1 cellular context compared by ENCODE assay signal in the genomic region with DNA sequence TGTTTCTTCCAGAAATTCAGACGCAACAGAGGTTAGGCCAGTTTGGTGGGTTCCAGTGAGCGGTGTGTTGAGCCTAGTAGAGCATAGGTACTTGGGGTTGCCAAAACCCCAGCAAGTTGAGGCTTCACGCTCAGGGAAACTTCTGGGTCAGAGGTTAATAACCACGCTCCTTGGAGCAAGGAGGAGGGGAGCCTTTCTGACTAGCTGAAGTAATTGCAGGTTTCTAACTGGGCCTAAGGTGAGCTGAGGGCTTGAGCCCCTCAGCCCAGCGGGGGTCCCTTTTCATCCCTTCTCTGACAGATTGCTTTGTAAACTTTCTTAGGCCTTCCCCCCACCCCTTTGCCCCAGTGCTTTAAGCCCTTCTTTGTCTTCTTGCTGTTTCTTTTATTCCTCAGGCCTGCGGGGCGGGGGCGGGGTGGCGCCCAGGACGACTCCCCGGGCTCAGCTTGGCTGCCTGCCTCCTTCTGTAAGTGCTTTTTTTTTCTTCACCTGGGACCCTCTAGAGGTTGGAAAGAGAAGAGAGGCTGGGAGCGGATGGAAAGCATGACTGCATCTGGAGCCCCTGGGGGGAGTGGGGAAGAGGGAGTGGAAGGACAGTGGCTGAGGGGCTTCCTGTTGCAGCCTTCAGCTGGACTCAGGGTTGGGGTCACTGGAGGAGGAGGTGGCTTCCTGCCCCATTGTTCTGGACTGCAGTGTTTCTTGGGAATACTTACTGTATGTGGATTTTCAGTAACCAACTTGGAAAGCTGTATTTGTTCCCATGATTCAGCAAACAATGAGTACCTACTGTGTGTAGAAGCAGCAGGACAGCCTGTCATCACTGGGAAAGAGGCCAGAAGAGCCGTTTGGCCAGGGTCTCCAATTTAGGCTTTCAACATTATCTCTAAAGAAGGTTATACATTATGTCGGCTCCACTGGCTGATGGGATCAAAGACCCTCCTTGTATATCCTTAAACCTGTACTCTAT.
TF ChIP-seq lines count a peak whose summit lies in the region.

No MANE protein-coding gene starts in this region.

TF ChIP-seq in K562, 482 proteins besides CTCF, POLR2A, EP300 and RAD21 (continued from another document and continues in another):
- TF ChIP-seq SMC3 (conservative IDR thresholded peaks at IDR 0.05; ENCODE audit: insufficient read depth, low read depth, low read length) (no peak), ZFP36 (IDR thresholded peaks at IDR 0.05; ENCODE audit: low read depth, low read length, partially characterized antibody) (no peak), SP1 (CRISPR knock-in tag; IDR thresholded peaks at IDR 0.05) (no peak), MECOM (CRISPR knock-in tag; IDR thresholded peaks at IDR 0.05) (no peak), MTF1 (CRISPR knock-in tag; IDR thresholded peaks at IDR 0.05; ENCODE audit: borderline replicate concordance) (no peak), L3MBTL2 (IDR thresholded peaks at IDR 0.05) (0 out of 2 replicates have a peak, but pooled peaks have one; percentile 23), POLR3A (IDR thresholded peaks at IDR 0.05; ENCODE audit: borderline replicate concordance, extremely low read depth, insufficient read depth, insufficient read length) (no peak), ZNF584 (CRISPR knock-in tag; IDR thresholded peaks at IDR 0.05; ENCODE audit: low read depth) (no peak), SNIP1 (IDR thresholded peaks at IDR 0.05; ENCODE audit: low read depth) (no peak), IFI16 (CRISPR knock-in tag; IDR thresholded peaks at IDR 0.05) (no peak), XRCC3 (IDR thresholded peaks at IDR 0.05) (no peak), NR2C2 (CRISPR knock-in tag; IDR thresholded peaks at IDR 0.05) (no peak), NR2C2 (tag; IDR thresholded peaks at IDR 0.05) (peak; percentile 82), EZH2 (IDR thresholded peaks at IDR 0.05; ENCODE audit: borderline replicate concordance, low read depth, low read length) (no peak), NCOA6 (IDR thresholded peaks at IDR 0.05) (no peak), SMAD3 (CRISPR knock-in tag; conservative IDR thresholded peaks at IDR 0.05) (no peak), SRSF3 (IDR thresholded peaks at IDR 0.05; ENCODE audit: insufficient read depth, low read length) (no peak), TSC22D4 (tag; IDR thresholded peaks at IDR 0.05) (no peak), NELFE (IDR thresholded peaks at IDR 0.05; ENCODE audit: insufficient read depth, insufficient read length) (no peak), ZFP30 (CRISPR knock-in tag; IDR thresholded peaks at IDR 0.05; ENCODE audit: borderline replicate concordance) (no peak), NFATC3 (IDR thresholded peaks at IDR 0.05) (no peak), BDP1 (IDR thresholded peaks at IDR 0.05; ENCODE audit: insufficient read depth, insufficient read length) (no peak), IRF2 (CRISPR knock-in tag; IDR thresholded peaks at IDR 0.05) (no peak; the same call in 1 of the 2 replicates), CHD1 (IDR thresholded peaks at IDR 0.05; ENCODE audit: low read length) (no peak), XRCC4 (IDR thresholded peaks at IDR 0.05; ENCODE audit: extremely low read depth, insufficient read depth, insufficient read length) (no peak), ZNF507 (tag; conservative IDR thresholded peaks at IDR 0.05) (no peak), PCBP1 (IDR thresholded peaks at IDR 0.05; ENCODE audit: low read depth, low read length, poor library complexity, severe bottlenecking) (no peak), GABPA (tag; conservative IDR thresholded peaks at IDR 0.05; ENCODE audit: low read depth) (no peak), NFRKB (IDR thresholded peaks at IDR 0.05; ENCODE audit: low read depth) (no peak), ZBTB7A (IDR thresholded peaks at IDR 0.05; ENCODE audit: borderline replicate concordance, control insufficient read depth, low read depth, low read length) (peak; percentile 85; the same call in 1 of the 2 replicates), HEY1 (CRISPR knock-in tag; IDR thresholded peaks at IDR 0.05; ENCODE audit: borderline replicate concordance) (no peak), SAFB (IDR thresholded peaks at IDR 0.05; ENCODE audit: borderline replicate concordance, low read depth, low read length) (no peak), RBFOX2 (IDR thresholded peaks at IDR 0.05; ENCODE audit: low read depth, low read length) (0 out of 2 replicates have a peak, but pooled peaks have one; percentile 36), BRF1 (IDR thresholded peaks at IDR 0.05; ENCODE audit: borderline replicate concordance, extremely low read depth, insufficient read length) (no peak), HMG20B (CRISPR knock-in tag; IDR thresholded peaks at IDR 0.05) (no peak), FUS (optimal IDR thresholded peaks at IDR 0.05; ENCODE audit: low read depth, low read length) (no peak)
- TF ChIP-seq, protein P1, sequence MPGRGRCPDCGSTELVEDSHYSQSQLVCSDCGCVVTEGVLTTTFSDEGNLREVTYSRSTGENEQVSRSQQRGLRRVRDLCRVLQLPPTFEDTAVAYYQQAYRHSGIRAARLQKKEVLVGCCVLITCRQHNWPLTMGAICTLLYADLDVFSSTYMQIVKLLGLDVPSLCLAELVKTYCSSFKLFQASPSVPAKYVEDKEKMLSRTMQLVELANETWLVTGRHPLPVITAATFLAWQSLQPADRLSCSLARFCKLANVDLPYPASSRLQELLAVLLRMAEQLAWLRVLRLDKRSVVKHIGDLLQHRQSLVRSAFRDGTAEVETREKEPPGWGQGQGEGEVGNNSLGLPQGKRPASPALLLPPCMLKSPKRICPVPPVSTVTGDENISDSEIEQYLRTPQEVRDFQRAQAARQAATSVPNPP (IDR thresholded peaks at IDR 0.05; ENCODE audit: borderline replicate concordance, insufficient read depth, insufficient read length): no peak
- TF ChIP-seq, protein P2, sequence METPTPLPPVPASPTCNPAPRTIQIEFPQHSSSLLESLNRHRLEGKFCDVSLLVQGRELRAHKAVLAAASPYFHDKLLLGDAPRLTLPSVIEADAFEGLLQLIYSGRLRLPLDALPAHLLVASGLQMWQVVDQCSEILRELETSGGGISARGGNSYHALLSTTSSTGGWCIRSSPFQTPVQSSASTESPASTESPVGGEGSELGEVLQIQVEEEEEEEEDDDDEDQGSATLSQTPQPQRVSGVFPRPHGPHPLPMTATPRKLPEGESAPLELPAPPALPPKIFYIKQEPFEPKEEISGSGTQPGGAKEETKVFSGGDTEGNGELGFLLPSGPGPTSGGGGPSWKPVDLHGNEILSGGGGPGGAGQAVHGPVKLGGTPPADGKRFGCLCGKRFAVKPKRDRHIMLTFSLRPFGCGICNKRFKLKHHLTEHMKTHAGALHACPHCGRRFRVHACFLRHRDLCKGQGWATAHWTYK (CRISPR knock-in tag; IDR thresholded peaks at IDR 0.05): no peak
- TF ChIP-seq, protein P3, sequence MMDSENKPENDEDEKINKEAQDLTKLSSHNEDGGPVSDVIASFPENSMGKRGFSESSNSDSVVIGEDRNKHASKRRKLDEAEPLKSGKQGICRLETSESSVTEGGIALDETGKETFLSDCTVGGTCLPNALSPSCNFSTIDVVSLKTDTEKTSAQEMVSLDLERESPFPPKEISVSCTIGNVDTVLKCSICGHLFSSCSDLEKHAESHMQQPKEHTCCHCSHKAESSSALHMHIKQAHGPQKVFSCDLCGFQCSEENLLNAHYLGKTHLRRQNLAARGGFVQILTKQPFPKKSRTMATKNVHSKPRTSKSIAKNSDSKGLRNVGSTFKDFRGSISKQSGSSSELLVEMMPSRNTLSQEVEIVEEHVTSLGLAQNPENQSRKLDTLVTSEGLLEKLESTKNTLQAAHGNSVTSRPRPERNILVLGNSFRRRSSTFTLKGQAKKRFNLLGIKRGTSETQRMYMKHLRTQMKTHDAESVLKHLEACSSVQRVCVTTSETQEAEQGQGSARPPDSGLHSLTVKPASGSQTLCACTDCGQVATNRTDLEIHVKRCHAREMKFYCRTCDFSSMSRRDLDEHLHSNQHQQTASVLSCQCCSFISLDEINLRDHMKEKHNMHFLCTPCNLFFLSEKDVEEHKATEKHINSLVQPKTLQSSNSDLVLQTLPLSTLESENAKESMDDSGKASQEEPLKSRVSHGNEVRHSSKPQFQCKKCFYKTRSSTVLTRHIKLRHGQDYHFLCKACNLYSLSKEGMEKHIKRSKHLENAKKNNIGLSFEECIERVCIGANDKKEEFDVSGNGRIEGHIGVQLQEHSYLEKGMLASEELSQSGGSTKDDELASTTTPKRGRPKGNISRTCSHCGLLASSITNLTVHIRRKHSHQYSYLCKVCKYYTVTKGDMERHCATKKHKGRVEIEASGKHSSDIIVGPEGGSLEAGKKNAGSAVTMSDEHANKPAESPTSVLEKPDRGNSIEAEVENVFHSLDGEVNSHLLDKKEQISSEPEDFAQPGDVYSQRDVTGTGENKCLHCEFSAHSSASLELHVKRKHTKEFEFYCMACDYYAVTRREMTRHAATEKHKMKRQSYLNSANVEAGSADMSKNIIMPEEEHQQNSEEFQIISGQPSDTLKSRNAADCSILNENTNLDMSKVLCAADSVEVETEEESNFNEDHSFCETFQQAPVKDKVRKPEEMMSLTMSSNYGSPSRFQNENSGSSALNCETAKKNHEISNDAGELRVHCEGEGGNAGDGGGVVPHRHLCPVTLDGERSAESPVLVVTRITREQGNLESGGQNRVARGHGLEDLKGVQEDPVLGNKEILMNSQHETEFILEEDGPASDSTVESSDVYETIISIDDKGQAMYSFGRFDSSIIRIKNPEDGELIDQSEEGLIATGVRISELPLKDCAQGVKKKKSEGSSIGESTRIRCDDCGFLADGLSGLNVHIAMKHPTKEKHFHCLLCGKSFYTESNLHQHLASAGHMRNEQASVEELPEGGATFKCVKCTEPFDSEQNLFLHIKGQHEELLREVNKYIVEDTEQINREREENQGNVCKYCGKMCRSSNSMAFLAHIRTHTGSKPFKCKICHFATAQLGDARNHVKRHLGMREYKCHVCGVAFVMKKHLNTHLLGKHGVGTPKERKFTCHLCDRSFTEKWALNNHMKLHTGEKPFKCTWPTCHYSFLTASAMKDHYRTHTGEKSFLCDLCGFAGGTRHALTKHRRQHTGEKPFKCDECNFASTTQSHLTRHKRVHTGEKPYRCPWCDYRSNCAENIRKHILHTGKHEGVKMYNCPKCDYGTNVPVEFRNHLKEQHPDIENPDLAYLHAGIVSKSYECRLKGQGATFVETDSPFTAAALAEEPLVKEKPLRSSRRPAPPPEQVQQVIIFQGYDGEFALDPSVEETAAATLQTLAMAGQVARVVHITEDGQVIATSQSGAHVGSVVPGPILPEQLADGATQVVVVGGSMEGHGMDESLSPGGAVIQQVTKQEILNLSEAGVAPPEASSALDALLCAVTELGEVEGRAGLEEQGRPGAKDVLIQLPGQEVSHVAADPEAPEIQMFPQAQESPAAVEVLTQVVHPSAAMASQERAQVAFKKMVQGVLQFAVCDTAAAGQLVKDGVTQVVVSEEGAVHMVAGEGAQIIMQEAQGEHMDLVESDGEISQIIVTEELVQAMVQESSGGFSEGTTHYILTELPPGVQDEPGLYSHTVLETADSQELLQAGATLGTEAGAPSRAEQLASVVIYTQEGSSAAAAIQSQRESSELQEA (IDR thresholded peaks at IDR 0.05; ENCODE audit: low read depth): no peak
- TF ChIP-seq, protein P4, sequence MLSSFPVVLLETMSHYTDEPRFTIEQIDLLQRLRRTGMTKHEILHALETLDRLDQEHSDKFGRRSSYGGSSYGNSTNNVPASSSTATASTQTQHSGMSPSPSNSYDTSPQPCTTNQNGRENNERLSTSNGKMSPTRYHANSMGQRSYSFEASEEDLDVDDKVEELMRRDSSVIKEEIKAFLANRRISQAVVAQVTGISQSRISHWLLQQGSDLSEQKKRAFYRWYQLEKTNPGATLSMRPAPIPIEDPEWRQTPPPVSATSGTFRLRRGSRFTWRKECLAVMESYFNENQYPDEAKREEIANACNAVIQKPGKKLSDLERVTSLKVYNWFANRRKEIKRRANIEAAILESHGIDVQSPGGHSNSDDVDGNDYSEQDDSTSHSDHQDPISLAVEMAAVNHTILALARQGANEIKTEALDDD (IDR thresholded peaks at IDR 0.05): no peak
- TF ChIP-seq, protein P5, sequence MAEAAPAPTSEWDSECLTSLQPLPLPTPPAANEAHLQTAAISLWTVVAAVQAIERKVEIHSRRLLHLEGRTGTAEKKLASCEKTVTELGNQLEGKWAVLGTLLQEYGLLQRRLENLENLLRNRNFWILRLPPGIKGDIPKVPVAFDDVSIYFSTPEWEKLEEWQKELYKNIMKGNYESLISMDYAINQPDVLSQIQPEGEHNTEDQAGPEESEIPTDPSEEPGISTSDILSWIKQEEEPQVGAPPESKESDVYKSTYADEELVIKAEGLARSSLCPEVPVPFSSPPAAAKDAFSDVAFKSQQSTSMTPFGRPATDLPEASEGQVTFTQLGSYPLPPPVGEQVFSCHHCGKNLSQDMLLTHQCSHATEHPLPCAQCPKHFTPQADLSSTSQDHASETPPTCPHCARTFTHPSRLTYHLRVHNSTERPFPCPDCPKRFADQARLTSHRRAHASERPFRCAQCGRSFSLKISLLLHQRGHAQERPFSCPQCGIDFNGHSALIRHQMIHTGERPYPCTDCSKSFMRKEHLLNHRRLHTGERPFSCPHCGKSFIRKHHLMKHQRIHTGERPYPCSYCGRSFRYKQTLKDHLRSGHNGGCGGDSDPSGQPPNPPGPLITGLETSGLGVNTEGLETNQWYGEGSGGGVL (CRISPR knock-in tag; IDR thresholded peaks at IDR 0.05): no peak
- TF ChIP-seq, protein P6, sequence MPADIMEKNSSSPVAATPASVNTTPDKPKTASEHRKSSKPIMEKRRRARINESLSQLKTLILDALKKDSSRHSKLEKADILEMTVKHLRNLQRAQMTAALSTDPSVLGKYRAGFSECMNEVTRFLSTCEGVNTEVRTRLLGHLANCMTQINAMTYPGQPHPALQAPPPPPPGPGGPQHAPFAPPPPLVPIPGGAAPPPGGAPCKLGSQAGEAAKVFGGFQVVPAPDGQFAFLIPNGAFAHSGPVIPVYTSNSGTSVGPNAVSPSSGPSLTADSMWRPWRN (IDR thresholded peaks at IDR 0.05; ENCODE audit: low read depth): no peak
- TF ChIP-seq, protein P7, sequence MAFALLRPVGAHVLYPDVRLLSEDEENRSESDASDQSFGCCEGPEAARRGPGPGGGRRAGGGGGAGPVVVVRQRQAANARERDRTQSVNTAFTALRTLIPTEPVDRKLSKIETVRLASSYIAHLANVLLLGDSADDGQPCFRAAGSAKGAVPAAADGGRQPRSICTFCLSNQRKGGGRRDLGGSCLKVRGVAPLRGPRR (CRISPR knock-in tag; IDR thresholded peaks at IDR 0.05): no peak
- TF ChIP-seq, protein P8, sequence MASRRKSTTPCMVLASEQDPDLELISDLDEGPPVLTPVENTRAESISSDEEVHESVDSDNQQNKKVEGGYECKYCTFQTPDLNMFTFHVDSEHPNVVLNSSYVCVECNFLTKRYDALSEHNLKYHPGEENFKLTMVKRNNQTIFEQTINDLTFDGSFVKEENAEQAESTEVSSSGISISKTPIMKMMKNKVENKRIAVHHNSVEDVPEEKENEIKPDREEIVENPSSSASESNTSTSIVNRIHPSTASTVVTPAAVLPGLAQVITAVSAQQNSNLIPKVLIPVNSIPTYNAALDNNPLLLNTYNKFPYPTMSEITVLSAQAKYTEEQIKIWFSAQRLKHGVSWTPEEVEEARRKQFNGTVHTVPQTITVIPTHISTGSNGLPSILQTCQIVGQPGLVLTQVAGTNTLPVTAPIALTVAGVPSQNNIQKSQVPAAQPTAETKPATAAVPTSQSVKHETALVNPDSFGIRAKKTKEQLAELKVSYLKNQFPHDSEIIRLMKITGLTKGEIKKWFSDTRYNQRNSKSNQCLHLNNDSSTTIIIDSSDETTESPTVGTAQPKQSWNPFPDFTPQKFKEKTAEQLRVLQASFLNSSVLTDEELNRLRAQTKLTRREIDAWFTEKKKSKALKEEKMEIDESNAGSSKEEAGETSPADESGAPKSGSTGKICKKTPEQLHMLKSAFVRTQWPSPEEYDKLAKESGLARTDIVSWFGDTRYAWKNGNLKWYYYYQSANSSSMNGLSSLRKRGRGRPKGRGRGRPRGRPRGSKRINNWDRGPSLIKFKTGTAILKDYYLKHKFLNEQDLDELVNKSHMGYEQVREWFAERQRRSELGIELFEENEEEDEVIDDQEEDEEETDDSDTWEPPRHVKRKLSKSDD (conservative IDR thresholded peaks at IDR 0.05; ENCODE audit: low read length): no peak
